20 cellular contexts compared by ENCODE assay signal in the genomic region with DNA sequence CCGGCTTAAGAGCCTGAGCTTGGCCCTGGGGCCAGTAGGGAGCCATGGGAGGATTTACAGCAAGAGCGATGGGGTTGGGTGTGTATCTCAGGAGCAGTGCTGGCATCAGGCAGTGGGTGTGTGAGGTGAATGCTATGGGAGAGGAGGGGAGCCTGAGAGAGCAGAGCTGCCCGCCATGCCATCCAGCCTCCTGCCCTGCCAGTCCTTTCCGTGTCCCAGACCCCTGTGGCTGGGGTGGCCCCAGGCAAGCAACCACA. TPM values are rescaled to one million over a fixed set of nuclear protein-coding genes. Genes with fewer than 3 reads are reported as not detected.
DNase-seq lines count a peak whose midpoint lies in the region; ATAC-seq and TF ChIP-seq lines count a peak whose summit lies in the region.
"Had no signal": no experiment of that assay in that cellular context is flagged by ENCODE, and none has a peak within 500 bp of the region (broad histone marks: within the 10 kb centered on the region; RNA-seq: fewer than 3 reads in every experiment).

No MANE protein-coding gene starts in this region.

- ATAC-seq in HG02938 (IDR thresholded peaks at IDR 0.05; ENCODE audit: unreplicated experiment) = no peak
- ATAC-seq in CD8-positive, alpha-beta T cell = no peak
- ATAC-seq: stimulated activated naive B cell treated with anti-CD40 and anti-IgM and Interleukin-4, amounts not matched to agents 10 μg/mL and 1 μg/mL and 100 μg/mL, for 72 hours had no signal

- H3K36me3 Mint-ChIP-seq in HFFc6 (ENCODE audit: low read depth) = peaks cover 12% of the 10 kb centered on the region; the same call in 1 of the 2 replicates
- peaks cover 41% of the 10 kb centered on the region for H3K36me3 Mint-ChIP-seq in CD8-positive, alpha-beta T cell

- CTCF ChIA-PET in CD8-positive, alpha-beta T cell (lab: Charles Lee) = no interaction called here

- H3K4me1 ChIP-seq in mucosa of stomach (ENCODE audit: control insufficient read depth, insufficient read depth, low read length) (peaks cover 55% of the 10 kb centered on the region), suprapubic skin (peaks cover 32% of the 10 kb centered on the region)
- no peaks in the 10 kb centered on the region for H3K4me1 ChIP-seq in CD8-positive, alpha-beta T cell (ENCODE audit: insufficient read depth, low read length)
- H3K4me1 ChIP-seq: BE2C, tibial artery had no signal

- H3K27ac ChIP-seq in brain microvascular endothelial cell = peak overlapping the region; percentile 55
- H3K27ac ChIP-seq in suprapubic skin = peak overlapping the region; percentile 73
- H3K27ac ChIP-seq in CD8-positive, alpha-beta T cell (ENCODE audit: low read depth, low read length) = no peak overlapping the region
- no peak overlapping the region for H3K27ac ChIP-seq in dorsolateral prefrontal cortex
- H3K27ac ChIP-seq: tibial artery had no signal

- peak overlapping the region; percentile 76 for H3K9ac ChIP-seq in mucosa of stomach (ENCODE audit: low read length)

- in situ Hi-C loops in brain microvascular endothelial cell (cut with HindIII; ENCODE audit: low pct_ligation_motif_present, low sequenced_read_pairs) = no loop called here

- TF ChIP-seq CTCF in HFFc6 (IDR thresholded peaks at IDR 0.05) = no peak
- TF ChIP-seq CTCF in brain microvascular endothelial cell (IDR thresholded peaks at IDR 0.05; ENCODE audit: low read depth, low read length, missing control alignments) = no peak
- no peak for TF ChIP-seq CTCF in suprapubic skin (IDR thresholded peaks at IDR 0.05)
- TF ChIP-seq CTCF in CD8-positive, alpha-beta T cell (IDR thresholded peaks at IDR 0.05) = no peak
- TF ChIP-seq CTCF in dorsolateral prefrontal cortex (IDR thresholded peaks at IDR 0.05 in 54 of 56, conservative IDR thresholded peaks at IDR 0.05 in 2 of 56; ENCODE audit: low read depth in 1 of 56, partially characterized antibody in 56 of 56) = no peak

- 72% methylated on average over 3 of the region's 4 CpGs for WGBS in suprapubic skin

- peaks cover 2% of the 10 kb centered on the region; the same call in 1 of the 2 replicates for H3K27me3 Mint-ChIP-seq in HFFc6 (ENCODE audit: insufficient read depth)
- no peaks in the 10 kb centered on the region for H3K27me3 Mint-ChIP-seq in CD8-positive, alpha-beta T cell (ENCODE audit: low read depth)
- H3K27me3 Mint-ChIP-seq: activated CD4-positive, alpha-beta T cell treated with anti-CD3 and anti-CD28 coated beads for 36 hours; activated T-helper 17 cell treated with anti-CD3 and anti-CD28 coated beads, Interleukin-2, amount 50 U/mL, for 72 hours; dendritic cell treated with granulocyte-macrophage colony-stimulating factor and Interleukin-4, amounts not matched to agents 40 ng/mL and 50 ng/mL, for 4 days; stimulated activated naive B cell treated with anti-CD40 and anti-IgM and Interleukin-4, amounts not matched to agents 10 μg/mL and 1 μg/mL and 100 μg/mL, for 72 hours had no signal

- H3K36me3 ChIP-seq in brain microvascular endothelial cell (replicated peaks) (peaks cover 5% of the 10 kb centered on the region), mucosa of stomach (ENCODE audit: control insufficient read depth, insufficient read depth, low read length) (peaks cover 5% of the 10 kb centered on the region), suprapubic skin (peaks cover 24% of the 10 kb centered on the region)
- no peaks in the 10 kb centered on the region for H3K36me3 ChIP-seq in CD8-positive, alpha-beta T cell (ENCODE audit: insufficient read depth, low read length)
- H3K36me3 ChIP-seq: BE2C had no signal

- no peaks in the 10 kb centered on the region for H3K27me3 ChIP-seq in brain microvascular endothelial cell (replicated peaks)
- H3K27me3 ChIP-seq in mucosa of stomach (ENCODE audit: control insufficient read depth, insufficient read depth, low read length) = no peaks in the 10 kb centered on the region
- H3K27me3 ChIP-seq in suprapubic skin = no peaks in the 10 kb centered on the region
- no peaks in the 10 kb centered on the region for H3K27me3 ChIP-seq in CD8-positive, alpha-beta T cell (ENCODE audit: insufficient read depth, low read length)
- H3K27me3 ChIP-seq in dorsolateral prefrontal cortex = no peaks in the 10 kb centered on the region
- H3K27me3 ChIP-seq: BE2C, right lobe of liver, tibial artery had no signal

- TF ChIP-seq POLR2A in suprapubic skin (IDR thresholded peaks at IDR 0.05) = no peak

- DNase-seq in HFFc6 = no peak
- DNase-seq in brain microvascular endothelial cell = no peak
- no peak for DNase-seq in suprapubic skin (ENCODE audit: low spot score in 2 of 2)
- no peak for DNase-seq in SHP77 treated with DMSO at 0.1 percent for 48 hours (lab: John Stamatoyannopoulos, UW)
- no peak for DNase-seq in CD8-positive, alpha-beta T cell
- no peak for DNase-seq in dorsolateral prefrontal cortex
- DNase-seq: BE2C; NCI-H1694; stimulated activated naive B cell treated with anti-CD40 and anti-IgM and Interleukin-4, amounts not matched to agents 10 μg/mL and 1 μg/mL and 100 μg/mL, for 72 hours; tibial artery had no signal

- H3K4me3 Mint-ChIP-seq in HFFc6 = peak overlapping the region; percentile 72
- H3K4me3 Mint-ChIP-seq in CD8-positive, alpha-beta T cell = no peak overlapping the region
- H3K4me3 Mint-ChIP-seq: activated CD4-positive, alpha-beta T cell treated with anti-CD3 and anti-CD28 coated beads for 36 hours; activated T-helper 17 cell treated with anti-CD3 and anti-CD28 coated beads, Interleukin-2, amount 50 U/mL, for 72 hours; dendritic cell treated with granulocyte-macrophage colony-stimulating factor and Interleukin-4, amounts not matched to agents 40 ng/mL and 50 ng/mL, for 4 days; stimulated activated naive B cell treated with anti-CD40 and anti-IgM and Interleukin-4, amounts not matched to agents 10 μg/mL and 1 μg/mL and 100 μg/mL, for 72 hours had no signal

- H3K4me3 ChIP-seq in brain microvascular endothelial cell (ENCODE audit: low read depth, low read length) = no peak overlapping the region
- no peak overlapping the region for H3K4me3 ChIP-seq in mucosa of stomach (ENCODE audit: low read length)
- H3K4me3 ChIP-seq in suprapubic skin = no peak overlapping the region
- H3K4me3 ChIP-seq in CD8-positive, alpha-beta T cell (ENCODE audit: low read depth, low read length) = no peak overlapping the region
- H3K4me3 ChIP-seq in dorsolateral prefrontal cortex = no peak overlapping the region
- H3K4me3 ChIP-seq: right lobe of liver, tibial artery had no signal

- intact Hi-C loops in CD8-positive, alpha-beta T cell (cut with DNase I, micrococcal nuclease) = no loop called here
- intact Hi-C loops in dorsolateral prefrontal cortex (cut with DNase I) = no loop called here

- POLR2A ChIA-PET in CD8-positive, alpha-beta T cell (lab: Charles Lee) = interaction anchor here (1.3 kb wide), 1 partner anchor 23 kb away, joined by 4 read pairs; a partner anchor contains a TSS

- H3K4me1 Mint-ChIP-seq in HFFc6 (ENCODE audit: low read depth) = peaks cover 32% of the 10 kb centered on the region
- H3K4me1 Mint-ChIP-seq in CD8-positive, alpha-beta T cell (ENCODE audit: low read depth) = peaks cover 2% of the 10 kb centered on the region
- H3K4me1 Mint-ChIP-seq: activated CD4-positive, alpha-beta T cell treated with anti-CD3 and anti-CD28 coated beads for 36 hours; activated T-helper 17 cell treated with anti-CD3 and anti-CD28 coated beads, Interleukin-2, amount 50 U/mL, for 72 hours; stimulated activated naive B cell treated with anti-CD40 and anti-IgM and Interleukin-4, amounts not matched to agents 10 μg/mL and 1 μg/mL and 100 μg/mL, for 72 hours had no signal

- no peaks in the 10 kb centered on the region for H3K9me3 Mint-ChIP-seq in HFFc6
- no peaks in the 10 kb centered on the region for H3K9me3 Mint-ChIP-seq in CD8-positive, alpha-beta T cell
- H3K9me3 Mint-ChIP-seq: activated T-helper 17 cell treated with anti-CD3 and anti-CD28 coated beads, Interleukin-2, amount 50 U/mL, for 72 hours; dendritic cell treated with granulocyte-macrophage colony-stimulating factor and Interleukin-4, amounts not matched to agents 40 ng/mL and 50 ng/mL, for 4 days; stimulated activated naive B cell treated with anti-CD40 and anti-IgM and Interleukin-4, amounts not matched to agents 10 μg/mL and 1 μg/mL and 100 μg/mL, for 72 hours had no signal

- TF ChIP-seq EP300 in suprapubic skin (IDR thresholded peaks at IDR 0.05) = no peak

- no peaks in the 10 kb centered on the region for H3K9me3 ChIP-seq in mucosa of stomach (ENCODE audit: control insufficient read depth, low read length)
- H3K9me3 ChIP-seq in suprapubic skin = no peaks in the 10 kb centered on the region
- H3K9me3 ChIP-seq in CD8-positive, alpha-beta T cell (ENCODE audit: low read length) = no peaks in the 10 kb centered on the region
- H3K9me3 ChIP-seq: BE2C, right lobe of liver, tibial artery had no signal

- H3K27ac Mint-ChIP-seq in HFFc6 = peak overlapping the region; percentile 92
- no peak overlapping the region for H3K27ac Mint-ChIP-seq in CD8-positive, alpha-beta T cell
- H3K27ac Mint-ChIP-seq: activated CD4-positive, alpha-beta T cell treated with anti-CD3 and anti-CD28 coated beads for 36 hours; activated T-helper 17 cell treated with anti-CD3 and anti-CD28 coated beads, Interleukin-2, amount 50 U/mL, for 72 hours; dendritic cell treated with granulocyte-macrophage colony-stimulating factor and Interleukin-4, amounts not matched to agents 40 ng/mL and 50 ng/mL, for 4 days; stimulated activated naive B cell treated with anti-CD40 and anti-IgM and Interleukin-4, amounts not matched to agents 10 μg/mL and 1 μg/mL and 100 μg/mL, for 72 hours had no signal

RNA-seq across cellular contexts. Expression of a gene that starts 23.3 kb away (rescaled TPM):
- total RNA-seq in HFFc6 (2021; fragmentation: NEBNext Ultra II Directional; extraction: Animal tissue kit (Norgen Biotek cat#: 25700)) = 10 to 100 TPM; 21.0 to 24.0 (median 21.7) TPM
- total RNA-seq in suprapubic skin (100 to 1,000 TPM; 205 to 261 (median 210) TPM), dorsolateral prefrontal cortex (1 to 10 TPM in 36 of 120 experiments, under 1 TPM in 84; 0.23 to 2.5 (median 0.80) TPM)
- total RNA-seq in CD8-positive, alpha-beta T cell = 1 to 10 TPM; 3.5 to 4.1 TPM

RNA-seq across cellular contexts. Expression of a gene that starts 29.3 kb away (rescaled TPM):
- not detected for total RNA-seq in HFFc6 (2021; fragmentation: NEBNext Ultra II Directional; extraction: Animal tissue kit (Norgen Biotek cat#: 25700))
- total RNA-seq in suprapubic skin (1 to 10 TPM in 2 of 4 donors, under 1 TPM in 2; 0.31 to 1.5 (median 0.94) TPM), dorsolateral prefrontal cortex (under 1 TPM in 1 of 120 experiments, not detected in 119; 0.25 TPM)
- total RNA-seq in CD8-positive, alpha-beta T cell = not detected
- total RNA-seq: activated CD4-positive, alpha-beta T cell treated with anti-CD3 and anti-CD28 coated beads for 36 hours; activated T-helper 17 cell treated with anti-CD3 and anti-CD28 coated beads, Interleukin-2, amount 50 U/mL, for 72 hours; epithelial cell of proximal tubule; mucosa of gallbladder; omental fat pad; RPMI7951 had no signal

Comparison
In these comparisons a context has a peak if more than half of its experiments do, and no peak if none do; other contexts are left out.
1. H3K27ac ChIP-seq: peak in brain microvascular endothelial cell (single experiment) and suprapubic skin (single experiment); none in CD8-positive, alpha-beta T cell (single experiment) and dorsolateral prefrontal cortex (0 of 59).
2. RNA of a gene that starts 23.3 kb away (total RNA-seq): 205 to 261 TPM in suprapubic skin; 21.0 to 24.0 TPM in HFFc6, 3.5 to 4.1 TPM in CD8-positive, alpha-beta T cell and 0.23 to 2.5 TPM in dorsolateral prefrontal cortex; every median in the first group is over 4 times any median in the second.